In the genomic region with DNA sequence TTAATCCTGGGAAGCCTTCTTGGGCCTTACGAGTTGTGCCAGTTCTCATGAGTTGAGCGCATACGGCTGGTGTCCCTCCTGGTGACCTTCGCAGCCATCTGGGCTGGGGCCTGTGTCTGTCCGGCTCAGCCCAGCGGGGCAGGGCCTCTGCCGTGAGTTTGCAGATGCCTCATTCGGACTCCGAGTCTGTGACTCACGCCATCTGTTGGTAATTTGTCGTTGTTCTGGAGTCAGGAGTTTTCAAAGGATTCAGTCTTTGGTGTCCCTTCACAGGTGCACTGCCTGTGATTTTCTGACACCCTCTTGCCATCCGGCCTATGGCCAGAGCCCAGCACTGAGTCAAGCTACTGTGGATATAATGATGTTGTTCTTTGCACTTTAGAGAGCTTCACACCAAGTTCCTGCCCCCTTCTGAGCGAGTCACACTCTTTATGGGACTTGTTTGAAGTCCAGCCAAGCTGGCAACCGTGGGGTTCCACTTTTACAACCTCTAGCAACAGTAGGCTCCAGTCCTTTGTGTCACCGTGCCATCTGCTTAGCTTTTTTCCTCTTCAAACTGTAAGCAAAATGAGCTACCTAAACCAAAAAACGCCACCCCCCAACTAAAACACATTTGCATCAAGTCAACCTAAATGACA, we compare ENCODE assay signal across 16 cellular contexts.
A peak's percentile ranks its signal among the peaks of the same experiment; 100 is the strongest.
DNase-seq lines count a peak whose midpoint lies in the region; ATAC-seq and TF ChIP-seq lines count a peak whose summit lies in the region.
"Had no signal": no experiment of that assay in that cellular context is flagged by ENCODE, and none has a peak within 500 bp of the region (broad histone marks: within the 10 kb centered on the region; RNA-seq: fewer than 3 reads in every experiment).

No MANE protein-coding gene starts in this region.

- peak; percentile 24 for TF ChIP-seq CTCF in AG09309 (IDR thresholded peaks at IDR 0.05; ENCODE audit: control insufficient read depth, insufficient read depth, low read depth, low read length, missing control alignments)

- H3K4me2 ChIP-seq in Karpas-422 (ENCODE audit: low read depth, low read length, poor library complexity, severe bottlenecking): no peak overlapping the region

- no peaks in the 10 kb centered on the region for H3K9me3 ChIP-seq in Karpas-422 (ENCODE audit: low read length)
- H3K9me3 ChIP-seq: tibial artery had no signal

- no peak overlapping the region for H2AFZ ChIP-seq in Karpas-422 (ENCODE audit: low read length)

- H3K4me3 ChIP-seq in AG09309 (ENCODE audit: control insufficient read depth, low read depth, low read length) (no peak overlapping the region), Karpas-422 (ENCODE audit: low read length) (no peak overlapping the region)
- H3K4me3 ChIP-seq: tibial artery had no signal

- no peaks in the 10 kb centered on the region for H3K27me3 ChIP-seq in Karpas-422 (ENCODE audit: low read length)
- H3K27me3 ChIP-seq: tibial artery had no signal

- no peaks in the 10 kb centered on the region for H4K20me1 ChIP-seq in Karpas-422 (ENCODE audit: insufficient read depth, low read depth, low read length)

- DNase-seq in AG09309 (ENCODE audit: low read depth) (peak; percentile 38), GM04504 (ENCODE audit: low read depth) (peak; percentile 81), RPMI7951 (ENCODE audit: low read depth) (peak; percentile 66), iPS-NIHi11 (ENCODE audit: low spot score) (peak; percentile 24), NCI-H146 treated with DMSO at 0.1 percent for 48 hours (lab: John Stamatoyannopoulos, UW; ENCODE audit: unreplicated experiment) (no peak), Karpas-422 (no peak)
- no peak for DNase-seq in activated CD4-positive, CD25-positive, alpha-beta regulatory T cell (lab: John Stamatoyannopoulos, UW)
- DNase-seq: activated B cell treated with CpG ODN at 0.5 μM for 24 hours; activated naive CD4-positive, alpha-beta T cell treated with anti-CD3 and anti-CD28 coated beads, Interleukin-2, amount 50 U/mL, for 16 hours; GDM1; left colon; naive B cell; NCI-H2081; stimulated activated CD4-positive, alpha-beta T cell treated with anti-CD3 and anti-CD28 coated beads, Interleukin-2, amount 100 ng/mL, for 24 hours; tibial artery had no signal

- ATAC-seq in HG03439 (IDR thresholded peaks at IDR 0.05; ENCODE audit: unreplicated experiment): no peak
- ATAC-seq: left colon had no signal

- no peaks in the 10 kb centered on the region for H3K9me2 ChIP-seq in Karpas-422 (replicated peaks; ENCODE audit: insufficient read depth, low read length)

- H3K36me3 ChIP-seq in Karpas-422 (ENCODE audit: insufficient read depth, low read length): no peaks in the 10 kb centered on the region
- H3K36me3 ChIP-seq: tibial artery had no signal

- no peaks in the 10 kb centered on the region for H3K79me2 ChIP-seq in Karpas-422 (ENCODE audit: low read length)

- H3K27ac ChIP-seq in Karpas-422 (ENCODE audit: low read length): no peak overlapping the region
- H3K27ac ChIP-seq: tibial artery had no signal

- no peak overlapping the region for H3K9ac ChIP-seq in Karpas-422 (ENCODE audit: low read length)

- no peaks in the 10 kb centered on the region for H3K4me1 ChIP-seq in Karpas-422 (ENCODE audit: low read length)

Comparison
In these comparisons a context has a peak if more than half of its experiments do, and no peak if none do; other contexts are left out.
1. DNase-seq: peak in AG09309 (single experiment), GM04504 (single experiment), RPMI7951 (single experiment) and iPS-NIHi11 (single experiment); none in activated CD4-positive, CD25-positive, alpha-beta regulatory T cell (0 of 4), NCI-H146 treated with DMSO at 0.1 percent for 48 hours (single experiment) and Karpas-422 (single experiment).